In the genomic region with DNA sequence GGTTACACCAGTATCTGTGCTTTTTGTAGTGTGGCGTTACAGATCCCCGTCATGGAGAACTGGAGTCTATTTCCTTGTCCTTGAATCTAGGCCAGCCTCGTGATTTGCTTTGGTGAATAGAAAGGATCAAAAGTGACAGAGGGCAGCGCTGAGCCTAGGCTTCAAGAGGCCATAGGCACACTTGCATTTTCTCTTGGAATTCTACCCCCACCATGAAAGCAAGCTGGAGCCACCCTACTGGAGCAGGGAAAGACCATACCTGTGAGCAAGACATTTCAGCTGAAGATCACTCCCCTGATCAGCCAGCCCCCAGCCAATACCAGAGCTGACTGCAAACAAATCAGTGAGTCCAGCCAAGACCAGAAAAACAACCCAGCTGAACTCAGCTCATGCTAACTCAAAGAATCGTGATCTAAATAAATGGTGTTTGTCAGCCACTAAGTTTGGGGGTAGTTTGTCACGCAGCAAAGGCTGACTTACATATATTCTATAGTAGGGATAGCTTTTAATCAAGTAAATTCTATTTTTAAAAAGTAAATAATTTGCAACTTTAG, we compare ENCODE assay signal across 2 cellular contexts.
TF ChIP-seq lines count a peak whose summit lies in the region.

No MANE protein-coding gene starts in this region.

TF ChIP-seq in GM23338, 12 proteins besides CTCF, POLR2A, EP300 and RAD21:
- peak; percentile 61; the same call in 1 of the 2 replicates for TF ChIP-seq ZNF331 (CRISPR knock-in tag; IDR thresholded peaks at IDR 0.05; ENCODE audit: low read depth)
- no peak for TF ChIP-seq CREB1 (CRISPR knock-in tag; IDR thresholded peaks at IDR 0.05; ENCODE audit: low read depth)

TF ChIP-seq in K562, 482 proteins besides CTCF, POLR2A, EP300 and RAD21:
- TF ChIP-seq, protein P1, sequence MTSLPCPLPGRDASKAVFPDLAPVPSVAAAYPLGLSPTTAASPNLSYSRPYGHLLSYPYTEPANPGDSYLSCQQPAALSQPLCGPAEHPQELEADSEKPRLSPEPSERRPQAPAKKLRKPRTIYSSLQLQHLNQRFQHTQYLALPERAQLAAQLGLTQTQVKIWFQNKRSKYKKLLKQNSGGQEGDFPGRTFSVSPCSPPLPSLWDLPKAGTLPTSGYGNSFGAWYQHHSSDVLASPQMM (CRISPR knock-in tag; IDR thresholded peaks at IDR 0.05), result no peak
- TF ChIP-seq ATF1 (CRISPR knock-in tag; IDR thresholded peaks at IDR 0.05) (no peak), ATF1 (tag; IDR thresholded peaks at IDR 0.05) (0 out of 2 replicates have a peak, but pooled peaks have one; percentile 11), GABPA (tag; conservative IDR thresholded peaks at IDR 0.05; ENCODE audit: low read depth) (peak; percentile 8; the same call in 1 of the 2 replicates), RCOR1 (IDR thresholded peaks at IDR 0.05; ENCODE audit: borderline replicate concordance in 1 of 2, low read depth in 2 of 2, low read length in 2 of 2) (no peak), ZNF766 (CRISPR knock-in tag; conservative IDR thresholded peaks at IDR 0.05) (0 out of 2 replicates have a peak, but pooled peaks have one; percentile 20), ZNF175 (CRISPR knock-in tag; IDR thresholded peaks at IDR 0.05; ENCODE audit: low read depth) (no peak), BCL6 (CRISPR knock-in tag; IDR thresholded peaks at IDR 0.05) (0 out of 2 replicates have a peak, but pooled peaks have one; percentile 1)
- TF ChIP-seq, protein P2, sequence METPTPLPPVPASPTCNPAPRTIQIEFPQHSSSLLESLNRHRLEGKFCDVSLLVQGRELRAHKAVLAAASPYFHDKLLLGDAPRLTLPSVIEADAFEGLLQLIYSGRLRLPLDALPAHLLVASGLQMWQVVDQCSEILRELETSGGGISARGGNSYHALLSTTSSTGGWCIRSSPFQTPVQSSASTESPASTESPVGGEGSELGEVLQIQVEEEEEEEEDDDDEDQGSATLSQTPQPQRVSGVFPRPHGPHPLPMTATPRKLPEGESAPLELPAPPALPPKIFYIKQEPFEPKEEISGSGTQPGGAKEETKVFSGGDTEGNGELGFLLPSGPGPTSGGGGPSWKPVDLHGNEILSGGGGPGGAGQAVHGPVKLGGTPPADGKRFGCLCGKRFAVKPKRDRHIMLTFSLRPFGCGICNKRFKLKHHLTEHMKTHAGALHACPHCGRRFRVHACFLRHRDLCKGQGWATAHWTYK (CRISPR knock-in tag; IDR thresholded peaks at IDR 0.05), result 0 out of 2 replicates have a peak, but pooled peaks have one; percentile 29
